ENCODE assay signal across 39 cellular contexts in genomic region chr10:72924351-72924750, GRCh38. TPM values are rescaled to one million over a fixed set of nuclear protein-coding genes. Genes with fewer than 3 reads are reported as not detected.
"Had no signal": no experiment of that assay in that cellular context is flagged by ENCODE, and none has a peak within 500 bp of the region (broad histone marks: within the 10 kb centered on the region; RNA-seq: fewer than 3 reads in every experiment).

No MANE protein-coding gene starts in this region.

- H3K27me3 ChIP-seq: MG63 had no signal

- H3K27ac ChIP-seq: KMS-11 had no signal

- DNase-seq: Karpas-422, Kasumi-1, MG63, MM.1S, MV-4-11, NCI-H1048, NCI-H1092, NCI-H1092 treated with DMSO at 0.1 percent for 48 hours, NCI-H1105, NCI-H1105 treated with DMSO at 0.1 percent for 48 hours, NCI-H1417, NCI-H1417 treated with DMSO at 0.1 percent for 48 hours, NCI-H1436, NCI-H1436 treated with DMSO at 0.1 percent for 48 hours, NCI-H146, NCI-H1694, NCI-H1694 treated with DMSO at 0.1 percent for 48 hours, NCI-H187, NCI-H187 treated with DMSO at 0.1 percent for 48 hours, NCI-H1930, NCI-H2029, NCI-H2029 treated with DMSO at 0.1 percent for 48 hours, NCI-H2081, NCI-H2081 treated with DMSO at 0.1 percent for 48 hours, NCI-H2107, NCI-H2171, NCI-H2171 treated with DMSO at 0.1 percent for 48 hours, NCI-H2227 treated with DMSO at 0.1 percent for 48 hours, NCI-H226, NCI-H345, NCI-H446, NCI-H510A, NCI-H510A treated with DMSO at 0.1 percent for 48 hours, NCI-H524 had no signal

- H3K4me2 ChIP-seq: KMS-11 had no signal

- H3K36me3 ChIP-seq: MG63 had no signal

- H3K9ac ChIP-seq: KMS-11 had no signal

- H3K4me3 ChIP-seq: MG63 had no signal

RNA-seq across cellular contexts. Expression of gene PLA2G12B, which starts 30.3 kb away (rescaled TPM):
- total RNA-seq: LHCN-M2, M059J, MCF 10A, NCI-H460 had no signal

RNA-seq across cellular contexts. Expression of gene OIT3, which starts 30.8 kb away (rescaled TPM):
- total RNA-seq: M059J, MCF 10A, NCI-H460 had no signal
